In the genomic region with DNA sequence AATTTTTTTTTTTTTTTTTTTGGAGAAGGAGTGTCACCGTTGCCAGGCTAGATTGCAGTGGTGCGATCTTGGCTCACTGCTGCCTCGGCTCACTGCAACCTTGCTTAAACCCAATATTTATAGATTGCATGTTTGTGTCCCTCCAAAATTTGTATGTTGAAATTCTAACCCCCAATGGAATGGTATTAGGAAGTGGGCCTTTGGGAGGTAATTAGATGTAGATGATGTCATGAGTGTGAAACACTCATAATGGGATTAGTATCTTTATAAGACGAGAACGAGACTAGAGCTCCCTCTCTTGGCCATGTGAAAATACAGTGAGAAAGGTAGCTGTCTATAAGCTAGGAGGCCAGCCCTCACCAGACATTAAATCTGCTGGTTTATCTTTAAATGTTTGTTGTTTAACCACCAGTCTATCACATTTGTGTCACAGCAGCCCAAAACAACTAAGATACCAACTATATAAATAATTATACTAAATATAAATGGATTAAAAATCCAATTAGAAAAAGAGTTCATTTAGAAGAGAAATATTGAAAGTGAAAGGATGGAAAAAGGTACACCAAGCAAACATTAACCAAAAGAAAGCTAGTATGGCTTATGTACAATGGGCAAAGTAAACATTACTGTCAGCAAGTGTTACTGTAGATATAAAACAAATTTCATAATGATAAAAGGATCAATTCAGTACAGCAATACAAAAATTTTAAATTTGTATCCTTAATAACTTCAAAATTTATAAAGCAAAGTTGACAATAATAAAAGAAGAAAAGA, we compare ENCODE assay signal across 9 cellular contexts. TPM values are rescaled to one million over a fixed set of nuclear protein-coding genes. Genes with fewer than 3 reads are reported as not detected.
DNase-seq lines count a peak whose midpoint lies in the region; ATAC-seq and TF ChIP-seq lines count a peak whose summit lies in the region.
"Had no signal": no experiment of that assay in that cellular context is flagged by ENCODE, and none has a peak within 500 bp of the region (broad histone marks: within the 10 kb centered on the region; RNA-seq: fewer than 3 reads in every experiment).

No MANE protein-coding gene starts in this region.

- TF ChIP-seq CTCF in VCaP (conservative IDR thresholded peaks at IDR 0.05), result peak; percentile 47
- TF ChIP-seq CTCF in neural progenitor cell (IDR thresholded peaks at IDR 0.05), result peak; percentile 60
- no peak for TF ChIP-seq CTCF in right atrium auricular region (IDR thresholded peaks at IDR 0.05)

- H3K4me2 ChIP-seq in neural progenitor cell, result no peak overlapping the region

- H3K27ac ChIP-seq in VCaP, result no peak overlapping the region
- no peak overlapping the region for H3K27ac ChIP-seq in neural progenitor cell
- no peak overlapping the region for H3K27ac ChIP-seq in right atrium auricular region

- no peaks in the 10 kb centered on the region for H3K4me1 Mint-ChIP-seq in neural progenitor cell

- no peaks in the 10 kb centered on the region for H3K36me3 ChIP-seq in neural progenitor cell
- H3K36me3 ChIP-seq in right atrium auricular region, result no peaks in the 10 kb centered on the region

- no peak overlapping the region for H3K27ac Mint-ChIP-seq in neural progenitor cell
- H3K27ac Mint-ChIP-seq: activated naive CD8-positive, alpha-beta T cell had no signal

- H3K27me3 Mint-ChIP-seq in neural progenitor cell (ENCODE audit: insufficient read depth, low read depth), result no peaks in the 10 kb centered on the region

- peaks cover 8% of the 10 kb centered on the region for H3F3A ChIP-seq in neural progenitor cell (ENCODE audit: low read depth)

- peaks cover 44% of the 10 kb centered on the region for H4K20me1 ChIP-seq in neural progenitor cell (ENCODE audit: low read depth)

- H3K36me3 Mint-ChIP-seq in neural progenitor cell, result peaks cover 63% of the 10 kb centered on the region

- no peaks in the 10 kb centered on the region for H3K9me3 ChIP-seq in neural progenitor cell (ENCODE audit: low read depth)
- H3K9me3 ChIP-seq in right atrium auricular region, result peaks cover 0 to 21% of the 10 kb centered on the region in 2 donors

- ATAC-seq in GM21529 (IDR thresholded peaks at IDR 0.05; ENCODE audit: unreplicated experiment), result peak; percentile 100
- peak; percentile 99 for ATAC-seq in HG03571 (IDR thresholded peaks at IDR 0.05; ENCODE audit: unreplicated experiment)

- DNase-seq in SIG-M5 treated with dmso at 0.1 percent for 504 hours (lab: John Stamatoyannopoulos, UW; ENCODE audit: unreplicated experiment) (peak; percentile 56), SIG-M5 (lab: John Stamatoyannopoulos, UW) (no peak), neural progenitor cell (ENCODE audit: low spot score) (peak; percentile 66), GM03348 (ENCODE audit: low spot score) (no peak), right atrium auricular region (ENCODE audit: low spot score) (no peak)

- H2AFZ ChIP-seq in neural progenitor cell (replicated peaks), result no peak overlapping the region

- H3K27me3 ChIP-seq in neural progenitor cell (no peaks in the 10 kb centered on the region), right atrium auricular region (no peaks in the 10 kb centered on the region)

- H3K9ac ChIP-seq in neural progenitor cell, result no peak overlapping the region

- peaks cover 12% of the 10 kb centered on the region for H3K4me1 ChIP-seq in neural progenitor cell
- H3K4me1 ChIP-seq in right atrium auricular region, result no peaks in the 10 kb centered on the region

- no peak overlapping the region for H3K4me3 Mint-ChIP-seq in neural progenitor cell
- H3K4me3 Mint-ChIP-seq: activated naive CD8-positive, alpha-beta T cell had no signal

- peaks cover 65% of the 10 kb centered on the region for H3K9me3 Mint-ChIP-seq in neural progenitor cell

- peaks cover 100% of the 10 kb centered on the region for H3K79me2 ChIP-seq in neural progenitor cell (ENCODE audit: low read depth)

- H3K4me3 ChIP-seq in neural progenitor cell, result no peak overlapping the region
- no peak overlapping the region for H3K4me3 ChIP-seq in right atrium auricular region

RNA-seq across cellular contexts. Expression of a gene that starts 9.3 kb away (rescaled TPM):
- 71.0 and 89.6 TPM in 2 replicates for total RNA-seq in neural progenitor cell (ENCODE audit: low replicate concordance)
- 10 to 100 TPM; 27.9 to 32.1 TPM for total RNA-seq in right atrium auricular region

RNA-seq across cellular contexts. Expression of a gene that starts 42.3 kb away (rescaled TPM):
- total RNA-seq in neural progenitor cell (ENCODE audit: low replicate concordance), result not detected in 2 replicates
- not detected for total RNA-seq in right atrium auricular region

Comparison
In these comparisons a context has a peak if more than half of its experiments do, and no peak if none do; other contexts are left out.
1. DNase-seq: peak in SIG-M5 treated with dmso at 0.1 percent for 504 hours (single experiment) and neural progenitor cell (single experiment); none in SIG-M5 (single experiment), GM03348 (single experiment) and right atrium auricular region (single experiment).
2. CTCF ChIP-seq: peak in VCaP (single experiment) and neural progenitor cell (single experiment); none in right atrium auricular region (0 of 2).